8 cellular contexts compared by ENCODE assay signal in genomic region chr1:207959141-207959825, GRCh38. TPM values are rescaled to one million over a fixed set of nuclear protein-coding genes. Genes with fewer than 3 reads are reported as not detected.
DNase-seq lines count a peak whose midpoint lies in the region; ATAC-seq and TF ChIP-seq lines count a peak whose summit lies in the region.

No MANE protein-coding gene starts in this region.

- H3K4me1 Mint-ChIP-seq in activated T-helper 1 cell treated with anti-CD3 and anti-CD28 coated beads, Interleukin-12 subunit alpha, Interleukin-12 subunit beta, Interleukin-2, Interleukin-4 antibody, amounts not matched to agents 30 ng/mL and 10 ng/mL and 1 ng/mL, durations not matched to agents 14 hours and 24 hours and 36 hours (ENCODE audit: low read depth): peaks cover 11% of the 10 kb centered on the region

- ATAC-seq in HG03280 (IDR thresholded peaks at IDR 0.05; ENCODE audit: unreplicated experiment) (no peak), PC-3 (no peak)

- no peaks in the 10 kb centered on the region for H3K36me3 Mint-ChIP-seq in activated T-helper 1 cell treated with anti-CD3 and anti-CD28 coated beads, Interleukin-12 subunit alpha, Interleukin-12 subunit beta, Interleukin-2, Interleukin-4 antibody, amounts not matched to agents 30 ng/mL and 10 ng/mL and 1 ng/mL, durations not matched to agents 14 hours and 24 hours and 36 hours (ENCODE audit: low read depth)

- TF ChIP-seq CTCF in neural cell (IDR thresholded peaks at IDR 0.05; ENCODE audit: poor library complexity, severe bottlenecking) (no peak), PC-3 (conservative IDR thresholded peaks at IDR 0.05; ENCODE audit: low read depth, low read length) (no peak)

- H3K27ac ChIP-seq in neural cell (ENCODE audit: low read length) (no peak overlapping the region), PC-3 (ENCODE audit: low read length) (no peak overlapping the region)

- H3K79me2 ChIP-seq in neural cell (replicated peaks; ENCODE audit: insufficient read depth, low read length) (no peaks in the 10 kb centered on the region), PC-3 (ENCODE audit: low read length) (no peaks in the 10 kb centered on the region)

- H3K4me1 ChIP-seq in PC-3 (ENCODE audit: insufficient read depth, low read length): peaks cover 13% of the 10 kb centered on the region

- H3K9me3 ChIP-seq in neural cell (ENCODE audit: low read length): peaks cover 6% of the 10 kb centered on the region
- no peaks in the 10 kb centered on the region for H3K9me3 ChIP-seq in PC-3 (ENCODE audit: low read length)

- H3K27me3 Mint-ChIP-seq in activated T-helper 1 cell treated with anti-CD3 and anti-CD28 coated beads, Interleukin-12 subunit alpha, Interleukin-12 subunit beta, Interleukin-2, Interleukin-4 antibody, amounts not matched to agents 30 ng/mL and 10 ng/mL and 1 ng/mL, durations not matched to agents 14 hours and 24 hours and 36 hours (ENCODE audit: insufficient read depth): peaks cover 51% of the 10 kb centered on the region

- H3K27me3 ChIP-seq in neural cell (ENCODE audit: insufficient read depth, low read depth, low read length) (peaks cover 56% of the 10 kb centered on the region), PC-3 (ENCODE audit: low read length) (0 out of 2 replicates have a peak, but pooled peaks cover 6% of the 10 kb centered on the region)

- no peaks in the 10 kb centered on the region for H3K9me2 ChIP-seq in neural cell (ENCODE audit: insufficient read depth, low read length)
- H3K9me2 ChIP-seq in PC-3 (replicated peaks; ENCODE audit: low read length): no peaks in the 10 kb centered on the region

- H3K4me3 ChIP-seq in neural cell (ENCODE audit: low read length) (peak overlapping the region; percentile 25), PC-3 (ENCODE audit: low read length) (no peak overlapping the region)

- H4K20me1 ChIP-seq in neural cell (ENCODE audit: insufficient read depth): no peaks in the 10 kb centered on the region
- H4K20me1 ChIP-seq in PC-3 (ENCODE audit: low read length): no peaks in the 10 kb centered on the region

- H2AFZ ChIP-seq in neural cell (ENCODE audit: low read depth, low read length) (no peak overlapping the region), PC-3 (ENCODE audit: low read length) (no peak overlapping the region)

- intact Hi-C loops in activated T-helper 1 cell treated with anti-CD3 and anti-CD28 coated beads, Interleukin-12 subunit alpha, Interleukin-12 subunit beta, Interleukin-2, Interleukin-4 antibody, amounts not matched to agents 30 ng/mL and 10 ng/mL and 1 ng/mL, durations not matched to agents 14 hours and 24 hours and 36 hours (cut with micrococcal nuclease): no loop called here
- intact Hi-C loops in PC-3 (cut with micrococcal nuclease): no loop called here

- in situ Hi-C loops in G401 (cut with HindIII; ENCODE audit: low sequenced_read_pairs): no loop called here

- H3K4me2 ChIP-seq in neural cell (ENCODE audit: low read length) (no peak overlapping the region), PC-3 (ENCODE audit: low read length) (no peak overlapping the region)

- POLR2A ChIA-PET in PC-3 (lab: Charles Lee; ENCODE audit: unreplicated experiment): no interaction called here

- no TSS peak for BruUV-seq in PC-3 (replicated peaks; lab: Mats Ljungman, UMichigan)

- DNase-seq in G401 (ENCODE audit: low spot score) (peak; percentile 48), globus pallidus (ENCODE audit: low spot score) (peak; percentile 42), PC-3 (no peak), NCI-H2107 treated with DMSO at 0.1 percent for 48 hours (lab: John Stamatoyannopoulos, UW; ENCODE audit: unreplicated experiment) (no peak)
- DNase-seq in activated T-helper 1 cell treated with anti-CD3 and anti-CD28 coated beads, Interleukin-12 subunit alpha, Interleukin-12 subunit beta, Interleukin-2, Interleukin-4 antibody, amounts not matched to agents 30 ng/mL and 10 ng/mL and 1 ng/mL, durations not matched to agents 14 hours and 24 hours and 36 hours (ENCODE audit: low spot score): no peak
- no peak for DNase-seq in NK-92 treated with Interleukin-12 subunit alpha and Interleukin-12 subunit beta, amount 100 ng/mL, for 24 hours (lab: John Stamatoyannopoulos, UW)

- CTCF ChIA-PET in PC-3 (lab: Charles Lee): no interaction called here

- H3K9ac ChIP-seq in neural cell (ENCODE audit: low read length): no peak overlapping the region
- H3K9ac ChIP-seq in PC-3 (ENCODE audit: low read length): no peak overlapping the region

- H3F3A ChIP-seq in neural cell (ENCODE audit: insufficient read depth, low read length, poor library complexity, severe bottlenecking): no peaks in the 10 kb centered on the region
- no peaks in the 10 kb centered on the region for H3F3A ChIP-seq in PC-3 (ENCODE audit: low read length, unreplicated experiment)

- H3K36me3 ChIP-seq in neural cell (ENCODE audit: insufficient read depth, low read length) (no peaks in the 10 kb centered on the region), PC-3 (ENCODE audit: low read depth, low read length) (no peaks in the 10 kb centered on the region)

- H3K4me3 Mint-ChIP-seq in activated T-helper 1 cell treated with anti-CD3 and anti-CD28 coated beads, Interleukin-12 subunit alpha, Interleukin-12 subunit beta, Interleukin-2, Interleukin-4 antibody, amounts not matched to agents 30 ng/mL and 10 ng/mL and 1 ng/mL, durations not matched to agents 14 hours and 24 hours and 36 hours: peak overlapping the region; percentile 65

- no peak for TF ChIP-seq EP300 in neural cell (conservative IDR thresholded peaks at IDR 0.05; ENCODE audit: poor library complexity, severe bottlenecking)

- H3K9me3 Mint-ChIP-seq in activated T-helper 1 cell treated with anti-CD3 and anti-CD28 coated beads, Interleukin-12 subunit alpha, Interleukin-12 subunit beta, Interleukin-2, Interleukin-4 antibody, amounts not matched to agents 30 ng/mL and 10 ng/mL and 1 ng/mL, durations not matched to agents 14 hours and 24 hours and 36 hours: no peaks in the 10 kb centered on the region

- no peak overlapping the region for H3K27ac Mint-ChIP-seq in activated T-helper 1 cell treated with anti-CD3 and anti-CD28 coated beads, Interleukin-12 subunit alpha, Interleukin-12 subunit beta, Interleukin-2, Interleukin-4 antibody, amounts not matched to agents 30 ng/mL and 10 ng/mL and 1 ng/mL, durations not matched to agents 14 hours and 24 hours and 36 hours

- TF ChIP-seq RAD21 in neural cell (conservative IDR thresholded peaks at IDR 0.05): no peak

TF ChIP-seq in neural cell, 6 proteins besides CTCF, POLR2A, EP300 and RAD21:
- TF ChIP-seq EZH2 (IDR thresholded peaks at IDR 0.05; ENCODE audit: borderline replicate concordance, insufficient read depth, low read length, poor library complexity, severe bottlenecking) (no peak), TAF1 (IDR thresholded peaks at IDR 0.05; ENCODE audit: low read depth) (no peak), SMC3 (conservative IDR thresholded peaks at IDR 0.05; ENCODE audit: poor library complexity) (no peak), REST (IDR thresholded peaks at IDR 0.05; ENCODE audit: borderline replicate concordance) (no peak), POLR2AphosphoS5 (IDR thresholded peaks at IDR 0.05) (no peak)
TF ChIP-seq in neural cell: peak in this region for 0.

RNA-seq across cellular contexts. Expression of gene CD34, which starts 48.4 kb away (rescaled TPM):
- total RNA-seq in G401 (2014; rRNA removed; shearing (Covaris generic)): not detected in 2 replicates
- total RNA-seq in activated T-helper 1 cell treated with anti-CD3 and anti-CD28 coated beads, Interleukin-12 subunit alpha, Interleukin-12 subunit beta, Interleukin-2, Interleukin-4 antibody, amounts not matched to agents 30 ng/mL and 10 ng/mL and 1 ng/mL, durations not matched to agents 14 hours and 24 hours and 36 hours: not detected in 2 replicates
- not detected in 2 replicates for polyA plus RNA-seq in neural cell
- polyA minus RNA-seq in neural cell: not detected in 2 replicates
- not detected in 2 replicates for total RNA-seq in PC-3 (2014; rRNA removed)

Comparison
In these comparisons a context has a peak if more than half of its experiments do, and no peak if none do; other contexts are left out.
1. DNase-seq: peak in G401 (single experiment) and globus pallidus (single experiment); none in activated T-helper 1 cell treated with anti-CD3 and anti-CD28 coated beads, Interleukin-12 subunit alpha, Interleukin-12 subunit beta, Interleukin-2, Interleukin-4 antibody, amounts not matched to agents 30 ng/mL and 10 ng/mL and 1 ng/mL, durations not matched to agents 14 hours and 24 hours and 36 hours (single experiment), PC-3 (single experiment), NK-92 treated with Interleukin-12 subunit alpha and Interleukin-12 subunit beta, amount 100 ng/mL, for 24 hours (single experiment) and NCI-H2107 treated with DMSO at 0.1 percent for 48 hours (single experiment).